ENCODE assay signal across 11 cellular contexts in genomic region chr1:94622757-94623156, GRCh38.
DNase-seq lines count a peak whose midpoint lies in the region; ATAC-seq and TF ChIP-seq lines count a peak whose summit lies in the region.
"Had no signal": no experiment of that assay in that cellular context is flagged by ENCODE, and none has a peak within 500 bp of the region (broad histone marks: within the 10 kb centered on the region; RNA-seq: fewer than 3 reads in every experiment).

No MANE protein-coding gene starts in this region.

- H3K27ac Mint-ChIP-seq in stimulated activated naive CD8-positive, alpha-beta T cell treated with anti-CD3 and anti-CD28 coated beads, Interleukin-15, amount 100 ng/mL, for 72 hours = no peak overlapping the region
- H3K27ac Mint-ChIP-seq: CD14-positive monocyte had no signal

- H3K27me3 Mint-ChIP-seq in stimulated activated naive CD8-positive, alpha-beta T cell treated with anti-CD3 and anti-CD28 coated beads, Interleukin-15, amount 100 ng/mL, for 72 hours = peaks cover 8% of the 10 kb centered on the region

- H3K79me2 ChIP-seq in osteoblast (ENCODE audit: insufficient read depth, low read length) = no peaks in the 10 kb centered on the region

- no peak overlapping the region for H3K4me3 Mint-ChIP-seq in stimulated activated naive CD8-positive, alpha-beta T cell treated with anti-CD3 and anti-CD28 coated beads, Interleukin-15, amount 100 ng/mL, for 72 hours
- H3K4me3 Mint-ChIP-seq: CD14-positive monocyte had no signal

- H3K4me2 ChIP-seq in osteoblast (ENCODE audit: insufficient read depth, low read length) = no peak overlapping the region

- H4K20me1 ChIP-seq in osteoblast (ENCODE audit: insufficient read depth, low read length) = no peaks in the 10 kb centered on the region

- ATAC-seq in foreskin keratinocyte = peak; percentile 27
- ATAC-seq in GM21737 (IDR thresholded peaks at IDR 0.05; ENCODE audit: unreplicated experiment) = no peak
- no peak for ATAC-seq in GM19328 (IDR thresholded peaks at IDR 0.05; ENCODE audit: unreplicated experiment)
- no peak for ATAC-seq in stimulated activated naive CD8-positive, alpha-beta T cell treated with anti-CD3 and anti-CD28 coated beads, Interleukin-15, amount 100 ng/mL, for 72 hours

- TF ChIP-seq CTCF in foreskin keratinocyte (conservative IDR thresholded peaks at IDR 0.05) (no peak), osteoblast (IDR thresholded peaks at IDR 0.05; ENCODE audit: extremely low read depth, low read depth, low read length) (no peak)

- peak overlapping the region; percentile 45 for H3K27ac ChIP-seq in foreskin keratinocyte
- H3K27ac ChIP-seq in osteoblast (ENCODE audit: low read depth, low read length) = peak overlapping the region; percentile 84

- H3K27me3 ChIP-seq in foreskin keratinocyte = no peaks in the 10 kb centered on the region
- peaks cover 6% of the 10 kb centered on the region for H3K27me3 ChIP-seq in osteoblast (ENCODE audit: insufficient read depth, low read length)

- no peaks in the 10 kb centered on the region for H3K4me1 Mint-ChIP-seq in stimulated activated naive CD8-positive, alpha-beta T cell treated with anti-CD3 and anti-CD28 coated beads, Interleukin-15, amount 100 ng/mL, for 72 hours

- H3K9me3 Mint-ChIP-seq in stimulated activated naive CD8-positive, alpha-beta T cell treated with anti-CD3 and anti-CD28 coated beads, Interleukin-15, amount 100 ng/mL, for 72 hours = peaks cover 8 to 18% of the 10 kb centered on the region in 2 donors

- H3K4me1 ChIP-seq in foreskin keratinocyte (peaks cover 38% of the 10 kb centered on the region), osteoblast (ENCODE audit: insufficient read depth, low read length) (peaks cover 25% of the 10 kb centered on the region)

- no peaks in the 10 kb centered on the region for H3K9me3 ChIP-seq in osteoblast (ENCODE audit: low read depth, low read length)

- no peak overlapping the region for H3K4me3 ChIP-seq in osteoblast (ENCODE audit: insufficient read depth, low read length)

- H3K36me3 ChIP-seq in osteoblast (ENCODE audit: insufficient read depth, low read length) = no peaks in the 10 kb centered on the region

- DNase-seq in ELF-1 (ENCODE audit: low read depth, low spot score) (peak; percentile 86), RPMI7951 (ENCODE audit: low read depth) (peak; percentile 88), foreskin keratinocyte (peak; percentile 91 to 96), osteoblast (ENCODE audit: insufficient read length, low spot score, missing footprints) (peak; percentile 74)
- DNase-seq in activated CD8-positive, alpha-beta memory T cell treated with anti-CD3 and anti-CD28 coated beads, Interleukin-2, amount 50 U/mL, for 4 hours = no peak
- no peak for DNase-seq in stimulated activated naive CD8-positive, alpha-beta T cell treated with anti-CD3 and anti-CD28 coated beads, Interleukin-15, amount 100 ng/mL, for 72 hours
- DNase-seq: NCI-H2029 treated with DMSO at 0.1 percent for 48 hours, OCI-M1 had no signal

- no peak overlapping the region for H2AFZ ChIP-seq in osteoblast (ENCODE audit: low read length)

Comparison
In these comparisons a context has a peak if more than half of its experiments do, and no peak if none do; other contexts are left out.
1. DNase-seq: peak in ELF-1 (single experiment), RPMI7951 (single experiment), foreskin keratinocyte (2 of 2) and osteoblast (single experiment); none in activated CD8-positive, alpha-beta memory T cell treated with anti-CD3 and anti-CD28 coated beads, Interleukin-2, amount 50 U/mL, for 4 hours (single experiment) and stimulated activated naive CD8-positive, alpha-beta T cell treated with anti-CD3 and anti-CD28 coated beads, Interleukin-15, amount 100 ng/mL, for 72 hours (0 of 2).